12 cellular contexts compared by ENCODE assay signal in genomic region chr10:89416465-89416864, GRCh38. TPM values are rescaled to one million over a fixed set of nuclear protein-coding genes. Genes with fewer than 3 reads are reported as not detected.
DNase-seq lines count a peak whose midpoint lies in the region; ATAC-seq, FAIRE-seq and TF ChIP-seq lines count a peak whose summit lies in the region.
"Had no signal": no experiment of that assay in that cellular context is flagged by ENCODE, and none has a peak within 500 bp of the region (broad histone marks: within the 10 kb centered on the region; RNA-seq: fewer than 3 reads in every experiment).

No MANE protein-coding gene starts in this region.

- ATAC-seq in HG02840 (IDR thresholded peaks at IDR 0.05; ENCODE audit: low FRiP score, unreplicated experiment) = no peak

- no peaks in the 10 kb centered on the region for H4K20me1 ChIP-seq in astrocyte (ENCODE audit: insufficient read depth, low read length)

- no peak overlapping the region for H3K9ac ChIP-seq in astrocyte (ENCODE audit: low read length)

- H3K27ac Mint-ChIP-seq in CD4-positive, alpha-beta memory T cell = peak overlapping the region; percentile 79 to 99 (median 98)
- H3K27ac Mint-ChIP-seq in HFFc6 (peak overlapping the region; percentile 96), astrocyte (ENCODE audit: unreplicated experiment) (no peak overlapping the region), nephron progenitor cell (no peak overlapping the region)

- no peak overlapping the region for H3K4me3 ChIP-seq in CD4-positive, alpha-beta memory T cell (ENCODE audit: low read length in 2 of 2)
- H3K4me3 ChIP-seq in astrocyte (ENCODE audit: insufficient read depth, low read depth, low read length) = no peak overlapping the region
- H3K4me3 ChIP-seq in small intestine (ENCODE audit: low read depth in 1 of 2, low read length in 2 of 2) = no peak overlapping the region
- H3K4me3 ChIP-seq: cardiac muscle cell, HAP-1, SK-N-MC had no signal

- no peak for TF ChIP-seq CTCF in HFFc6 (IDR thresholded peaks at IDR 0.05)
- no peak for TF ChIP-seq CTCF in astrocyte (IDR thresholded peaks at IDR 0.05; ENCODE audit: insufficient read depth, low read depth, low read length)
- TF ChIP-seq CTCF in nephron progenitor cell (IDR thresholded peaks at IDR 0.05) = no peak

- H3K4me1 ChIP-seq in CD4-positive, alpha-beta memory T cell (ENCODE audit: insufficient read depth, low read length) = peaks cover 59% of the 10 kb centered on the region
- peaks cover 10% of the 10 kb centered on the region for H3K4me1 ChIP-seq in astrocyte (ENCODE audit: insufficient read depth, low read length)
- H3K4me1 ChIP-seq in small intestine (ENCODE audit: control insufficient read depth in 2 of 2, insufficient read depth in 1 of 2, low read depth in 1 of 2, low read length in 1 of 2) = peaks cover 0 to 20% of the 10 kb centered on the region in 2 donors

- DNase-seq in CD4-positive, alpha-beta memory T cell = no peak
- DNase-seq in HFFc6 = no peak
- no peak for DNase-seq in astrocyte (ENCODE audit: low read depth)
- DNase-seq in nephron progenitor cell = no peak
- DNase-seq in NCI-H510A (lab: John Stamatoyannopoulos, UW) = no peak
- no peak for DNase-seq in GM19240 (ENCODE audit: insufficient read length, low spot score)
- DNase-seq in small intestine = no peak
- DNase-seq: Caco-2 had no signal

- intact Hi-C loops in CD4-positive, alpha-beta memory T cell (cut with micrococcal nuclease) = loop anchor here (10.0 kb wide), 3 partner anchors 332 to 1602 kb away; partner anchors contain the start of genes ATAD1 and FAS

- peaks cover 13% of the 10 kb centered on the region for H3K79me2 ChIP-seq in astrocyte (ENCODE audit: insufficient read depth, low read length)

- H3K27ac ChIP-seq in CD4-positive, alpha-beta memory T cell (ENCODE audit: low read depth, low read length) = no peak overlapping the region
- H3K27ac ChIP-seq in astrocyte (ENCODE audit: low read depth, low read length) (no peak overlapping the region), small intestine (ENCODE audit: low read depth in 1 of 2, low read length in 1 of 2) (no peak overlapping the region)
- H3K27ac ChIP-seq: cardiac muscle cell, SK-N-MC had no signal

- POLR2A ChIA-PET in CD4-positive, alpha-beta memory T cell (lab: Charles Lee; ENCODE audit: partially characterized antibody) = interaction anchor here (1.2 to 6.3 kb wide), 2 partner anchors 115 to 285 kb away, joined by 8 to 53 read pairs; partner anchors contain the start of genes IFIT2 and KIF20B

- FAIRE-seq in astrocyte (lab: Jason Lieb, UNC) (no peak), small intestine (lab: Jason Lieb, UNC) (no peak)

- H2AFZ ChIP-seq in astrocyte (ENCODE audit: low read depth, low read length) = no peak overlapping the region

- peaks cover 0 to 3% (median 0%) of the 10 kb centered on the region in 8 donors for H3K9me3 Mint-ChIP-seq in CD4-positive, alpha-beta memory T cell
- H3K9me3 Mint-ChIP-seq in HFFc6 (peaks cover 11% of the 10 kb centered on the region), astrocyte (ENCODE audit: unreplicated experiment) (peaks cover 12% of the 10 kb centered on the region), nephron progenitor cell (peaks cover 11% of the 10 kb centered on the region)

- CTCF ChIA-PET in CD4-positive, alpha-beta memory T cell (lab: Charles Lee; ENCODE audit: partially characterized antibody) = interaction anchor here (1.2 kb wide), 1 partner anchor 10 kb away, joined by 3 read pairs; no protein-coding TSS in a partner anchor

- H3K27me3 Mint-ChIP-seq in CD4-positive, alpha-beta memory T cell = no peaks in the 10 kb centered on the region
- H3K27me3 Mint-ChIP-seq in HFFc6 (ENCODE audit: insufficient read depth) (no peaks in the 10 kb centered on the region), astrocyte (ENCODE audit: low read depth, unreplicated experiment) (no peaks in the 10 kb centered on the region), nephron progenitor cell (ENCODE audit: low read depth, poor library complexity) (peaks cover 12% of the 10 kb centered on the region)

- H3K4me1 Mint-ChIP-seq in CD4-positive, alpha-beta memory T cell = peaks cover 42 to 79% (median 59%) of the 10 kb centered on the region in 4 donors
- H3K4me1 Mint-ChIP-seq in HFFc6 (ENCODE audit: low read depth) (peaks cover 54% of the 10 kb centered on the region), astrocyte (ENCODE audit: low read depth, unreplicated experiment) (peaks cover 5% of the 10 kb centered on the region), nephron progenitor cell (peaks cover 17% of the 10 kb centered on the region)

- peak overlapping the region; percentile 93 to 96 (median 94) for H3K4me3 Mint-ChIP-seq in CD4-positive, alpha-beta memory T cell
- H3K4me3 Mint-ChIP-seq in HFFc6 (peak overlapping the region; percentile 94), astrocyte (ENCODE audit: unreplicated experiment) (peak overlapping the region; percentile 97), nephron progenitor cell (peak overlapping the region; percentile 91)

- H3K4me2 ChIP-seq in astrocyte (ENCODE audit: low read length) = no peak overlapping the region

- no peaks in the 10 kb centered on the region for H3K9me3 ChIP-seq in CD4-positive, alpha-beta memory T cell (ENCODE audit: control insufficient read depth in 1 of 2, low read length in 2 of 2)
- H3K9me3 ChIP-seq in astrocyte (ENCODE audit: insufficient read depth, low read depth, low read length) (no peaks in the 10 kb centered on the region), small intestine (ENCODE audit: control insufficient read depth, low read depth) (no peaks in the 10 kb centered on the region)
- H3K9me3 ChIP-seq: Caco-2, HAP-1 had no signal

- WGBS in small intestine, 3 donors = 80 to 92% (median 87%) methylated on average over 1 of the region's 1 CpG

- H3K36me3 ChIP-seq in CD4-positive, alpha-beta memory T cell (ENCODE audit: insufficient read depth, low read length) = peaks cover 7% of the 10 kb centered on the region
- no peaks in the 10 kb centered on the region for H3K36me3 ChIP-seq in astrocyte (ENCODE audit: insufficient read depth, low read length)
- peaks cover 3 to 6% of the 10 kb centered on the region in 2 donors for H3K36me3 ChIP-seq in small intestine (ENCODE audit: control insufficient read depth in 2 of 2, insufficient read depth in 2 of 2, low read length in 2 of 2)
- H3K36me3 ChIP-seq: cardiac muscle cell had no signal

- peaks cover 12 to 45% of the 10 kb centered on the region in 2 donors for H3K36me3 Mint-ChIP-seq in CD4-positive, alpha-beta memory T cell
- peaks cover 35% of the 10 kb centered on the region for H3K36me3 Mint-ChIP-seq in HFFc6 (ENCODE audit: low read depth)
- H3K36me3 Mint-ChIP-seq in astrocyte (ENCODE audit: low read depth, unreplicated experiment) = peaks cover 34% of the 10 kb centered on the region
- H3K36me3 Mint-ChIP-seq in nephron progenitor cell (ENCODE audit: low read depth) = peaks cover 29% of the 10 kb centered on the region

- no peaks in the 10 kb centered on the region for H3K27me3 ChIP-seq in CD4-positive, alpha-beta memory T cell (ENCODE audit: insufficient read depth, low read length)
- H3K27me3 ChIP-seq in astrocyte (ENCODE audit: insufficient read depth, low read length) (no peaks in the 10 kb centered on the region), small intestine (ENCODE audit: control insufficient read depth in 2 of 2, insufficient read depth in 2 of 2, low read length in 2 of 2) (no peaks in the 10 kb centered on the region)
- H3K27me3 ChIP-seq: cardiac muscle cell had no signal

RNA-seq across cellular contexts. Expression of gene IFIT5, which starts 2.1 kb away (rescaled TPM):
- total RNA-seq in CD4-positive, alpha-beta memory T cell = 10 to 100 TPM; 24.6 to 25.6 TPM
- 10 to 100 TPM; 12.2 to 13.6 TPM for polyA plus RNA-seq in CD4-positive, alpha-beta memory T cell
- total RNA-seq in HFFc6 (2021; fragmentation: NEBNext Ultra II Directional; extraction: Animal tissue kit (Norgen Biotek cat#: 25700)) = 10 to 100 TPM; 19.2 to 26.1 (median 22.4) TPM
- total RNA-seq in astrocyte = 42.9 and 44.7 TPM in 2 replicates
- 1 to 10 TPM; 4.5 to 8.8 (median 7.0) TPM for polyA plus RNA-seq in small intestine

RNA-seq across cellular contexts. Expression of gene IFIT1, which starts 24.0 kb away (rescaled TPM):
- 1 to 10 TPM; 5.1 to 6.3 TPM for total RNA-seq in CD4-positive, alpha-beta memory T cell
- 10 to 100 TPM in 1 of 2 donors, 1 to 10 TPM in 1; 4.3 to 15.2 TPM for polyA plus RNA-seq in CD4-positive, alpha-beta memory T cell
- 10 to 100 TPM; 35.7 to 52.5 (median 49.1) TPM for total RNA-seq in HFFc6 (2021; fragmentation: NEBNext Ultra II Directional; extraction: Animal tissue kit (Norgen Biotek cat#: 25700))
- 335 and 375 TPM in 2 replicates for total RNA-seq in astrocyte
- 1 to 10 TPM; 1.4 to 7.5 (median 2.0) TPM for polyA plus RNA-seq in small intestine

RNA-seq across cellular contexts. Expression of gene IFIT1B, which starts 38.6 kb away (rescaled TPM):
- not detected for total RNA-seq in CD4-positive, alpha-beta memory T cell
- polyA plus RNA-seq in CD4-positive, alpha-beta memory T cell = not detected
- not detected for total RNA-seq in HFFc6 (2021; fragmentation: NEBNext Ultra II Directional; extraction: Animal tissue kit (Norgen Biotek cat#: 25700))
- not detected in 2 replicates for total RNA-seq in astrocyte
- not detected for polyA plus RNA-seq in small intestine
- total RNA-seq: Caco-2, cardiac muscle cell had no signal

Comparison
In these comparisons a context has a peak if more than half of its experiments do, and no peak if none do; other contexts are left out.
1. H3K27ac Mint-ChIP-seq: peak in CD4-positive, alpha-beta memory T cell (7 of 7) and HFFc6 (single experiment); none in astrocyte (single experiment) and nephron progenitor cell (single experiment).
2. RNA of gene IFIT1, which starts 24.0 kb away (total RNA-seq): 335 to 375 TPM in astrocyte and 35.7 to 52.5 TPM in HFFc6; 5.1 to 6.3 TPM in CD4-positive, alpha-beta memory T cell; every median in the first group is over 4 times any median in the second.
3. Peak in every context shown above with its lines, with median percentiles within 50 percentile points of each other: H3K4me3 Mint-ChIP-seq.